8 cellular contexts compared by ENCODE assay signal in the genomic region with DNA sequence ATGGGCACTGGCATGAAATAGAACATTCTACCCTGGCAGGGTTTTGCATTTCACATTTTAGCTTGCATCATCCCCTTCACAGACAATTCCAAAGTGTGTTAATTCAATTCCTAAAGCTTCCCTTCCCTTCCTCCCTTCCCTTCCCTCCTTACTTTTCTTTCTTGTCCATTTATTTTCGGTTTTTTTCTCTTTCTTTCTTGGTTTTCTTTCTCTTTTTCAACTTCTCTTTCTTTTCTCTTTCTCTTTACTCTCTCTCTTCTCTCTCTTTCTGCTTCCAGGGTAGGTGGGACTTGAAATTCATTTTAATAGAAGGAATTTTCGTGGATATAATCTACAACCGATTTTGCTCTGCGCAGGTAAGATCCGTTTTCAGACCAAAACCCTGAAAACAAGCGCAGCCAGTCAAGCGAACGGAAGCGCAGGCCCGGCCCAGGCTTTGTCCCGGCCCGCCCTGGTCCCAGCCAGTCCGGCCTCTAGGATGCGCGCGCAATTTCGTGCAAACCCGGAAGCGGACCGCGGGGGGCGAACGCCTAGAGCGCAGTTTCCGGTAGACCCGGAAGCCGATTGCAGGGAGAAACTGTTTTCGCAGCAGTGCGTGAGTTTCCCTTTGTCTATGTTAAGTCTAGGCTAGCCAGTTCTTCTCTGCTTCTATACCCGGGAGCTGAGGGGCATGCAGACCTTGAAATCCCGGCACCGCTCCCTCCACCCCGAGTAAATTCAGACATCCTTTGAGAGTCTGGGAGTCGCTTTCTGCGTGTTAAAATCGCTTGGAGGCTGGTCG. TPM values are rescaled to one million over a fixed set of nuclear protein-coding genes. Genes with fewer than 3 reads are reported as not detected.
DNase-seq lines count a peak whose midpoint lies in the region; ATAC-seq, FAIRE-seq and TF ChIP-seq lines count a peak whose summit lies in the region.

A gene (plus strand): TSS at position 540 of the 781 bp plus-strand sequence. CDS start 4,165 bp downstream, outside the sequence.

- H3K27ac Mint-ChIP-seq in Caco-2 (ENCODE audit: unreplicated experiment) = peak within 1 kb of the TSS; percentile 88
- H3K27ac Mint-ChIP-seq in central memory CD8-positive, alpha-beta T cell (ENCODE audit: low read depth) = peak within 1 kb of the TSS; percentile 100

- H3K36me3 Mint-ChIP-seq in Caco-2 (ENCODE audit: insufficient read depth, unreplicated experiment) = peaks cover 20% of the 10 kb centered on the region
- H3K36me3 Mint-ChIP-seq in central memory CD8-positive, alpha-beta T cell (ENCODE audit: insufficient read depth) = peaks cover 28% of the 10 kb centered on the region

- intact Hi-C loops in Caco-2 (cut with micrococcal nuclease; ENCODE audit: unreplicated experiment) = loop anchor here (5.0 kb wide), 1 partner anchor 130 kb away; a partner anchor contains a TSS

- peak; percentile 53 for TF ChIP-seq POLR2A in H54 (IDR thresholded peaks at IDR 0.05; ENCODE audit: low read depth, low read length)

- H3K27me3 Mint-ChIP-seq in Caco-2 (ENCODE audit: insufficient read depth, unreplicated experiment) = peaks cover 3% of the 10 kb centered on the region
- no peaks in the 10 kb centered on the region for H3K27me3 Mint-ChIP-seq in central memory CD8-positive, alpha-beta T cell

- H3K9me3 ChIP-seq in Caco-2 = peaks cover 47% of the 10 kb centered on the region

- peak; percentile 99 for ATAC-seq in central memory CD8-positive, alpha-beta T cell (replicated peaks; ENCODE audit: extremely low read depth, poor library complexity, severe bottlenecking)

- FAIRE-seq in H54 (lab: Jason Lieb, UNC) = peak; percentile 11

- BruUV-seq in Caco-2 (replicated peaks; lab: Mats Ljungman, UMichigan) = TSS peak; percentile 35

- peak within 1 kb of the TSS; percentile 71 for H3K4me3 Mint-ChIP-seq in Caco-2 (ENCODE audit: unreplicated experiment)
- H3K4me3 Mint-ChIP-seq in central memory CD8-positive, alpha-beta T cell = peak within 1 kb of the TSS; percentile 90

- H3K36me3 ChIP-seq in Caco-2 (ENCODE audit: control insufficient read depth, insufficient read depth, low read length) = no peaks in the 10 kb centered on the region

- no peaks in the 10 kb centered on the region for H3K4me1 ChIP-seq in Caco-2

- peaks cover 7% of the 10 kb centered on the region for H3K4me1 Mint-ChIP-seq in Caco-2 (ENCODE audit: low read depth, unreplicated experiment)
- peaks cover 27% of the 10 kb centered on the region for H3K4me1 Mint-ChIP-seq in central memory CD8-positive, alpha-beta T cell

- H3K9me3 Mint-ChIP-seq in Caco-2 (ENCODE audit: unreplicated experiment) = peaks cover 50% of the 10 kb centered on the region
- H3K9me3 Mint-ChIP-seq in central memory CD8-positive, alpha-beta T cell = peaks cover 36% of the 10 kb centered on the region

- DNase-seq in Caco-2 (peak; percentile 91 to 93), H54 (ENCODE audit: insufficient read length, low spot score) (peak; percentile 95), NCI-H2107 (lab: John Stamatoyannopoulos, UW) (peak; percentile 63), iris pigment epithelial cell (ENCODE audit: low read depth) (peak; percentile 93), SW480 (ENCODE audit: low spot score) (no peak)
- DNase-seq in activated CD4-positive, CD25-positive, alpha-beta regulatory T cell treated with anti-CD3 and anti-CD28 coated beads, Interleukin-2, amount 50 U/mL, for 72 hours = peak; percentile 95
- DNase-seq in central memory CD8-positive, alpha-beta T cell (ENCODE audit: low spot score in 2 of 2) = peak; percentile 82 to 90
- peak; percentile 89 to 90 for DNase-seq in stimulated activated CD4-positive, alpha-beta T cell treated with anti-CD3 and anti-CD28 coated beads, Interleukin-12 subunit alpha, Interleukin-12 subunit beta, amount 100 ng/mL, for 24 hours (ENCODE audit: low read depth in 2 of 2)

- no peaks in the 10 kb centered on the region for H3K27me3 ChIP-seq in Caco-2 (replicated peaks; ENCODE audit: control insufficient read depth, insufficient read depth, low read length)

- POLR2A ChIA-PET in Caco-2 (lab: Charles Lee) = no interaction called here

- H3K4me3 ChIP-seq in Caco-2 (ENCODE audit: low read depth, low read length) = peak within 1 kb of the TSS; percentile 66

- TF ChIP-seq CTCF in Caco-2 (IDR thresholded peaks at IDR 0.05; ENCODE audit: insufficient read depth in 1 of 2, low read depth in 1 of 2, low read length in 1 of 2, severe bottlenecking in 1 of 2, unreplicated experiment in 1 of 2) = no peak

- CTCF ChIA-PET in Caco-2 (lab: Charles Lee) = no interaction called here

RNA-seq across cellular contexts. Expression of the gene that starts here (rescaled TPM):
- 5.7 and 7.8 TPM in 2 replicates for total RNA-seq in Caco-2 (2022)
